8 cellular contexts compared by ENCODE assay signal in genomic region chr12:15787801-15788200, GRCh38. TPM values are rescaled to one million over a fixed set of nuclear protein-coding genes. Genes with fewer than 3 reads are reported as not detected.
DNase-seq lines count a peak whose midpoint lies in the region; ATAC-seq, FAIRE-seq and TF ChIP-seq lines count a peak whose summit lies in the region.

No MANE protein-coding gene starts in this region.

- no peak for TF ChIP-seq POLR2A in H54 (IDR thresholded peaks at IDR 0.05; ENCODE audit: low read depth, low read length)

- no peak for FAIRE-seq in H54 (lab: Jason Lieb, UNC)

- DNase-seq in AG09309 (ENCODE audit: low read depth) (no peak), MM.1S (no peak), neural progenitor cell (ENCODE audit: low spot score) (no peak), H54 (ENCODE audit: insufficient read length, low spot score) (no peak), RWPE1 (ENCODE audit: low spot score) (no peak)
- DNase-seq in effector memory CD4-positive, alpha-beta T cell, result no peak

- H3K4me3 ChIP-seq in AG09309 (ENCODE audit: control insufficient read depth, low read depth, low read length) (peak overlapping the region; percentile 80), MM.1S (ENCODE audit: low read length) (peak overlapping the region; percentile 89), neural progenitor cell (peak overlapping the region; percentile 75)
- peak overlapping the region; percentile 82 for H3K4me3 ChIP-seq in effector memory CD4-positive, alpha-beta T cell (ENCODE audit: insufficient read depth, low read depth, low read length, poor library complexity, severe bottlenecking)

- POLR2A ChIA-PET in RWPE1 (lab: Yijun Ruan, JAX; ENCODE audit: low non-redundant PET), result no interaction called here

- H3K9ac ChIP-seq in MM.1S (ENCODE audit: low read length) (no peak overlapping the region), neural progenitor cell (no peak overlapping the region)

- no peaks in the 10 kb centered on the region for H3K9me2 ChIP-seq in MM.1S (replicated peaks; ENCODE audit: insufficient read depth, low read length)

- H3K4me3 Mint-ChIP-seq in neural progenitor cell, result peak overlapping the region; percentile 96

- H3K4me2 ChIP-seq in MM.1S (ENCODE audit: low read depth, low read length) (peak overlapping the region; percentile 91), neural progenitor cell (peak overlapping the region; percentile 91)

- no peaks in the 10 kb centered on the region for H3K79me2 ChIP-seq in MM.1S (ENCODE audit: low read length)
- H3K79me2 ChIP-seq in neural progenitor cell (ENCODE audit: low read depth), result no peaks in the 10 kb centered on the region

- no peak for ATAC-seq in GM21529 (IDR thresholded peaks at IDR 0.05; ENCODE audit: unreplicated experiment)
- ATAC-seq in HG02571 (IDR thresholded peaks at IDR 0.05; ENCODE audit: unreplicated experiment), result no peak

- H3F3A ChIP-seq in MM.1S (ENCODE audit: insufficient read depth, low read length), result peaks cover 7% of the 10 kb centered on the region; the same call in 1 of the 2 replicates
- peaks cover 12% of the 10 kb centered on the region for H3F3A ChIP-seq in neural progenitor cell (ENCODE audit: low read depth)

- no peak overlapping the region for H2AFZ ChIP-seq in MM.1S (ENCODE audit: low read length)
- H2AFZ ChIP-seq in neural progenitor cell (replicated peaks), result peak overlapping the region; percentile 86

- H3K27me3 Mint-ChIP-seq in neural progenitor cell (ENCODE audit: insufficient read depth, low read depth), result peaks cover 5% of the 10 kb centered on the region

- H3K27me3 ChIP-seq in MM.1S (replicated peaks; ENCODE audit: insufficient read depth, low read length), result peaks cover 16% of the 10 kb centered on the region
- H3K27me3 ChIP-seq in effector memory CD4-positive, alpha-beta T cell (replicated peaks; ENCODE audit: control insufficient read depth, insufficient read depth, low read length, poor library complexity, severe bottlenecking), result peaks cover 12% of the 10 kb centered on the region
- H3K27me3 ChIP-seq in neural progenitor cell, result peaks cover 54% of the 10 kb centered on the region

- H3K27ac ChIP-seq in MM.1S (ENCODE audit: low read length) (no peak overlapping the region), neural progenitor cell (no peak overlapping the region), RWPE1 (no peak overlapping the region)
- no peak overlapping the region for H3K27ac ChIP-seq in effector memory CD4-positive, alpha-beta T cell (ENCODE audit: insufficient read depth, low read length, poor library complexity, severe bottlenecking)

- no peak for TF ChIP-seq CTCF in AG09309 (IDR thresholded peaks at IDR 0.05; ENCODE audit: control insufficient read depth, insufficient read depth, low read depth, low read length, missing control alignments)
- no peak for TF ChIP-seq CTCF in MM.1S (IDR thresholded peaks at IDR 0.05; ENCODE audit: low read length)
- no peak for TF ChIP-seq CTCF in neural progenitor cell (IDR thresholded peaks at IDR 0.05)
- no peak for TF ChIP-seq CTCF in RWPE1 (conservative IDR thresholded peaks at IDR 0.05; ENCODE audit: low read depth)

- H3K27ac Mint-ChIP-seq in neural progenitor cell, result peak overlapping the region; percentile 58

- peaks cover 19% of the 10 kb centered on the region for H3K4me1 Mint-ChIP-seq in neural progenitor cell

- no peaks in the 10 kb centered on the region for H3K4me1 ChIP-seq in MM.1S (ENCODE audit: low read length)
- no peaks in the 10 kb centered on the region for H3K4me1 ChIP-seq in effector memory CD4-positive, alpha-beta T cell (ENCODE audit: control insufficient read depth, insufficient read depth, low read length, poor library complexity, severe bottlenecking)
- peaks cover 11% of the 10 kb centered on the region for H3K4me1 ChIP-seq in neural progenitor cell

- peaks cover 15% of the 10 kb centered on the region for H3K9me3 Mint-ChIP-seq in neural progenitor cell

- H3K36me3 Mint-ChIP-seq in neural progenitor cell, result peaks cover 22% of the 10 kb centered on the region

- H3K36me3 ChIP-seq in MM.1S (replicated peaks; ENCODE audit: insufficient read depth, low read length), result no peaks in the 10 kb centered on the region
- no peaks in the 10 kb centered on the region for H3K36me3 ChIP-seq in effector memory CD4-positive, alpha-beta T cell (ENCODE audit: control insufficient read depth, insufficient read depth, low read length)
- H3K36me3 ChIP-seq in neural progenitor cell, result no peaks in the 10 kb centered on the region

- H3K9me3 ChIP-seq in MM.1S (replicated peaks; ENCODE audit: insufficient read depth, low read length) (no peaks in the 10 kb centered on the region), neural progenitor cell (ENCODE audit: low read depth) (no peaks in the 10 kb centered on the region)
- no peaks in the 10 kb centered on the region for H3K9me3 ChIP-seq in effector memory CD4-positive, alpha-beta T cell (ENCODE audit: control insufficient read depth, low read length)

- no peaks in the 10 kb centered on the region for H4K20me1 ChIP-seq in MM.1S (ENCODE audit: insufficient read depth, low read length)
- H4K20me1 ChIP-seq in neural progenitor cell (ENCODE audit: low read depth), result no peaks in the 10 kb centered on the region

- CTCF ChIA-PET in RWPE1 (lab: Yijun Ruan, JAX), result interaction anchor here (0.7 to 1.6 kb wide), 3 partner anchors 15 to 144 kb away, joined by 3 to 4 read pairs (median 3); no protein-coding TSS in a partner anchor

RNA-seq across cellular contexts. Expression of gene EPS8, which starts 1.4 kb away (rescaled TPM):
- total RNA-seq in neural progenitor cell (ENCODE audit: low replicate concordance), result 9.8 and 17.0 TPM in 2 replicates
